In genomic region chr1:238861342-238861741, GRCh38 we compare ENCODE assay signal across 16 cellular contexts.
DNase-seq lines count a peak whose midpoint lies in the region; ATAC-seq and TF ChIP-seq lines count a peak whose summit lies in the region.
"Had no signal": no experiment of that assay in that cellular context is flagged by ENCODE, and none has a peak within 500 bp of the region (broad histone marks: within the 10 kb centered on the region; RNA-seq: fewer than 3 reads in every experiment).

No MANE protein-coding gene starts in this region.

- TF ChIP-seq CTCF in KMS-11 (conservative IDR thresholded peaks at IDR 0.05; ENCODE audit: low read depth, low read length) (no peak), osteoblast (IDR thresholded peaks at IDR 0.05; ENCODE audit: extremely low read depth, low read depth, low read length) (no peak), GM13977 (IDR thresholded peaks at IDR 0.05; ENCODE audit: extremely low read depth, insufficient read depth, missing control alignments) (no peak)

- DNase-seq in Daoy (ENCODE audit: low read depth) (peak; percentile 4), SW480 (ENCODE audit: low spot score) (peak; percentile 14), osteoblast (ENCODE audit: insufficient read length, low spot score, missing footprints) (no peak), GM13977 (ENCODE audit: low spot score) (no peak), activated gamma-delta T cell (lab: John Stamatoyannopoulos, UW) (no peak)
- DNase-seq in stimulated activated naive CD8-positive, alpha-beta T cell treated with anti-CD3 and anti-CD28 coated beads, Interleukin-15, amount 100 ng/mL, for 72 hours = no peak
- DNase-seq: NCI-H1436, NCI-H2029, NCI-H510A, NCI-H774, SHP77 treated with DMSO at 0.1 percent for 48 hours, T-helper 17 cell had no signal

- peak overlapping the region in 1 of 2 donors; percentile 44 for H3K27ac Mint-ChIP-seq in stimulated activated naive CD8-positive, alpha-beta T cell treated with anti-CD3 and anti-CD28 coated beads, Interleukin-15, amount 100 ng/mL, for 72 hours
- H3K27ac Mint-ChIP-seq: T-helper 17 cell had no signal

- H3K4me1 ChIP-seq in KMS-11 (ENCODE audit: low read depth, poor library complexity, severe bottlenecking) (no peaks in the 10 kb centered on the region), osteoblast (ENCODE audit: insufficient read depth, low read length) (no peaks in the 10 kb centered on the region)
- H3K4me1 ChIP-seq: BLaER1 had no signal

- H3K4me1 Mint-ChIP-seq in stimulated activated naive CD8-positive, alpha-beta T cell treated with anti-CD3 and anti-CD28 coated beads, Interleukin-15, amount 100 ng/mL, for 72 hours = no peaks in the 10 kb centered on the region
- H3K4me1 Mint-ChIP-seq: T-helper 17 cell had no signal

- H3K36me3 ChIP-seq in KMS-11 (ENCODE audit: insufficient read depth) = no peaks in the 10 kb centered on the region
- H3K36me3 ChIP-seq in osteoblast (ENCODE audit: insufficient read depth, low read length) = no peaks in the 10 kb centered on the region
- H3K36me3 ChIP-seq: BLaER1 had no signal

- H3K79me2 ChIP-seq in KMS-11 (ENCODE audit: insufficient read depth, low read depth) (no peaks in the 10 kb centered on the region), osteoblast (ENCODE audit: insufficient read depth, low read length) (no peaks in the 10 kb centered on the region)

- H3K4me3 ChIP-seq in KMS-11 (IDR thresholded peaks at IDR 0.05; ENCODE audit: insufficient read depth, low read depth, low read length) (no peak overlapping the region), osteoblast (ENCODE audit: insufficient read depth, low read length) (no peak overlapping the region)
- H3K4me3 ChIP-seq: BLaER1 had no signal

- no peaks in the 10 kb centered on the region for H3K27me3 ChIP-seq in KMS-11 (ENCODE audit: insufficient read depth, low read depth)
- no peaks in the 10 kb centered on the region for H3K27me3 ChIP-seq in osteoblast (ENCODE audit: insufficient read depth, low read length)
- H3K27me3 ChIP-seq: BLaER1 had no signal

- H3K27ac ChIP-seq in KMS-11 = no peak overlapping the region
- H3K27ac ChIP-seq in osteoblast (ENCODE audit: low read depth, low read length) = no peak overlapping the region
- H3K27ac ChIP-seq: BLaER1, HL-60 had no signal

- H3K4me3 Mint-ChIP-seq in stimulated activated naive CD8-positive, alpha-beta T cell treated with anti-CD3 and anti-CD28 coated beads, Interleukin-15, amount 100 ng/mL, for 72 hours = no peak overlapping the region
- H3K4me3 Mint-ChIP-seq: T-helper 17 cell had no signal

- in situ Hi-C loops in GM13977 (cut with MboI; ENCODE audit: low pct_unique_long_range_greater_than_20kb, low sequenced_read_pairs, unreplicated experiment) = no loop called here

- H3K9me3 ChIP-seq in osteoblast (ENCODE audit: low read depth, low read length) = no peaks in the 10 kb centered on the region
- H3K9me3 ChIP-seq: BLaER1 had no signal

- H3K27me3 Mint-ChIP-seq in stimulated activated naive CD8-positive, alpha-beta T cell treated with anti-CD3 and anti-CD28 coated beads, Interleukin-15, amount 100 ng/mL, for 72 hours = no peaks in the 10 kb centered on the region
- H3K27me3 Mint-ChIP-seq: T-helper 17 cell had no signal

- H3K9ac ChIP-seq in KMS-11 = no peak overlapping the region
- H3K9ac ChIP-seq: BLaER1 had no signal

- no peak for ATAC-seq in stimulated activated naive CD8-positive, alpha-beta T cell treated with anti-CD3 and anti-CD28 coated beads, Interleukin-15, amount 100 ng/mL, for 72 hours
- ATAC-seq: HCT116, T-helper 17 cell had no signal

- H2AFZ ChIP-seq in KMS-11 (ENCODE audit: low read depth) (0 out of 2 replicates have a peak overlapping the region, but pooled peaks have one; percentile 15), osteoblast (ENCODE audit: low read length) (peak overlapping the region; percentile 23)

- peaks cover 7 to 19% of the 10 kb centered on the region in 2 donors for H3K9me3 Mint-ChIP-seq in stimulated activated naive CD8-positive, alpha-beta T cell treated with anti-CD3 and anti-CD28 coated beads, Interleukin-15, amount 100 ng/mL, for 72 hours

- H4K20me1 ChIP-seq in KMS-11 (ENCODE audit: insufficient read depth) (no peaks in the 10 kb centered on the region), osteoblast (ENCODE audit: insufficient read depth, low read length) (no peaks in the 10 kb centered on the region)
- H4K20me1 ChIP-seq: BLaER1 had no signal

- H3K4me2 ChIP-seq in KMS-11 (no peak overlapping the region), osteoblast (ENCODE audit: insufficient read depth, low read length) (no peak overlapping the region)
- H3K4me2 ChIP-seq: BLaER1 had no signal

Comparison
In these comparisons a context has a peak if more than half of its experiments do, and no peak if none do; other contexts are left out.
1. DNase-seq: peak in Daoy (single experiment) and SW480 (single experiment); none in osteoblast (single experiment), stimulated activated naive CD8-positive, alpha-beta T cell treated with anti-CD3 and anti-CD28 coated beads, Interleukin-15, amount 100 ng/mL, for 72 hours (0 of 2), GM13977 (single experiment) and activated gamma-delta T cell (single experiment).